Comparison of ENCODE assay signal across 1 cellular context in genomic region chr6:166956444-166957086, GRCh38.
A peak's percentile ranks its signal among the peaks of the same experiment; 100 is the strongest.
TF ChIP-seq lines count a peak whose summit lies in the region.

Gene RNASET2, minus strand, starts transcription at chr6:166956550. Its CDS starts 368 bp downstream, at chr6:166956182.

TF ChIP-seq in HepG2, 621 proteins besides CTCF, POLR2A, EP300 and RAD21 (continued from another document and continues in another):
- TF ChIP-seq RERE (CRISPR knock-in tag; IDR thresholded peaks at IDR 0.05; ENCODE audit: low read depth) (peak; percentile 62; the same call in 1 of the 2 replicates), FOXO1 (CRISPR knock-in tag; IDR thresholded peaks at IDR 0.05) (no peak; the same call in none of the 2 replicates), CREB1 (IDR thresholded peaks at IDR 0.05) (0 out of 2 replicates have a peak, but pooled peaks have one; percentile 9), CREB1 (CRISPR knock-in tag; IDR thresholded peaks at IDR 0.05) (no peak), ARID5B (CRISPR knock-in tag; IDR thresholded peaks at IDR 0.05) (peak; percentile 38; the same call in 1 of the 2 replicates), ZFP41 (CRISPR knock-in tag; IDR thresholded peaks at IDR 0.05; ENCODE audit: borderline replicate concordance) (no peak; the same call in 1 of the 2 replicates), ZBTB46 (CRISPR knock-in tag; IDR thresholded peaks at IDR 0.05; ENCODE audit: borderline replicate concordance) (0 out of 2 replicates have a peak, but pooled peaks have one; percentile 69), ZNF589 (CRISPR knock-in tag; conservative IDR thresholded peaks at IDR 0.05) (peak; percentile 81), NR2F2 (IDR thresholded peaks at IDR 0.05; ENCODE audit: borderline replicate concordance, low read depth) (no peak), ELF4 (CRISPR knock-in tag; IDR thresholded peaks at IDR 0.05; ENCODE audit: borderline replicate concordance) (no peak), MYC (CRISPR knock-in tag; IDR thresholded peaks at IDR 0.05; ENCODE audit: borderline replicate concordance) (peak; percentile 70; the same call in 1 of the 2 replicates), TAF15 (IDR thresholded peaks at IDR 0.05; ENCODE audit: low read depth, low read length, poor library complexity, severe bottlenecking) (no peak), ZNF782 (CRISPR knock-in tag; IDR thresholded peaks at IDR 0.05; ENCODE audit: borderline replicate concordance) (peak; percentile 66; the same call in 1 of the 2 replicates), AFF4 (CRISPR knock-in tag; IDR thresholded peaks at IDR 0.05) (no peak), MED8 (CRISPR knock-in tag; IDR thresholded peaks at IDR 0.05; ENCODE audit: insufficient replicate concordance) (peak; percentile 84), NBN (conservative IDR thresholded peaks at IDR 0.05) (no peak), PHB2 (IDR thresholded peaks at IDR 0.05; ENCODE audit: partially characterized antibody) (no peak), AKAP8 (CRISPR knock-in tag; IDR thresholded peaks at IDR 0.05) (peak; percentile 99), POGZ (CRISPR knock-in tag; IDR thresholded peaks at IDR 0.05) (no peak; the same call in none of the 2 replicates), MAZ (IDR thresholded peaks at IDR 0.05; ENCODE audit: borderline replicate concordance, low read depth, low read length) (peak; percentile 62; the same call in 1 of the 2 replicates), MAZ (CRISPR knock-in tag; IDR thresholded peaks at IDR 0.05; ENCODE audit: low read depth) (peak; percentile 93), DMTF1 (CRISPR knock-in tag; IDR thresholded peaks at IDR 0.05) (0 out of 2 replicates have a peak, but pooled peaks have one; percentile 52), HIC2 (CRISPR knock-in tag; IDR thresholded peaks at IDR 0.05; ENCODE audit: low read depth) (peak; percentile 34; the same call in 1 of the 2 replicates), SMAD1 (CRISPR knock-in tag; IDR thresholded peaks at IDR 0.05; ENCODE audit: borderline replicate concordance, low read depth) (peak; percentile 84; the same call in 1 of the 2 replicates), EZH2 (conservative IDR thresholded peaks at IDR 0.05; ENCODE audit: low read depth, low read length) (no peak), ETV6 (CRISPR knock-in tag; conservative IDR thresholded peaks at IDR 0.05) (0 out of 2 replicates have a peak, but pooled peaks have one; percentile 63), NFKBIZ (CRISPR knock-in tag; IDR thresholded peaks at IDR 0.05) (no peak), ZNF629 (CRISPR knock-in tag; conservative IDR thresholded peaks at IDR 0.05) (peak; percentile 8; the same call in 1 of the 2 replicates), AGO1 (IDR thresholded peaks at IDR 0.05; ENCODE audit: low read depth, low read length, poor library complexity, severe bottlenecking) (peak; percentile 64), ZNF766 (CRISPR knock-in tag; IDR thresholded peaks at IDR 0.05; ENCODE audit: borderline replicate concordance) (no peak; the same call in 1 of the 2 replicates), ZNF326 (CRISPR knock-in tag; IDR thresholded peaks at IDR 0.05; ENCODE audit: borderline replicate concordance) (no peak), PRDM4 (CRISPR knock-in tag; IDR thresholded peaks at IDR 0.05; ENCODE audit: borderline replicate concordance) (no peak), RCOR2 (CRISPR knock-in tag; IDR thresholded peaks at IDR 0.05) (no peak), ZSCAN31 (CRISPR knock-in tag; IDR thresholded peaks at IDR 0.05; ENCODE audit: low read depth) (peak; percentile 96), RBM22 (optimal IDR thresholded peaks at IDR 0.05; ENCODE audit: low read length) (no peak)
